In genomic region chr2:161090401-161090800, GRCh38 we compare ENCODE assay signal across 8 cellular contexts.
A peak's percentile ranks its signal among the peaks of the same experiment; 100 is the strongest.
DNase-seq lines count a peak whose midpoint lies in the region; ATAC-seq and TF ChIP-seq lines count a peak whose summit lies in the region.

No MANE protein-coding gene starts in this region.

- peak overlapping the region; percentile 37 for H3K4me3 Mint-ChIP-seq in activated T-cell treated with anti-CD3 and anti-CD28 coated beads, Interleukin-2, amount 50 U/mL, for 4 hours

- no peaks in the 10 kb centered on the region for H3K36me3 Mint-ChIP-seq in activated T-cell treated with anti-CD3 and anti-CD28 coated beads, Interleukin-2, amount 50 U/mL, for 4 hours (ENCODE audit: insufficient read depth)

- H3K4me1 Mint-ChIP-seq in activated T-cell treated with anti-CD3 and anti-CD28 coated beads, Interleukin-2, amount 50 U/mL, for 4 hours (ENCODE audit: low read depth): peaks cover 33% of the 10 kb centered on the region

- H3K27ac ChIP-seq in WERI-Rb-1: no peak overlapping the region

- no peak for TF ChIP-seq CTCF in WERI-Rb-1 (IDR thresholded peaks at IDR 0.05; ENCODE audit: low read depth, low read length)

- H3K9me3 ChIP-seq in WERI-Rb-1 (ENCODE audit: severe bottlenecking): no peaks in the 10 kb centered on the region

- no peaks in the 10 kb centered on the region for H3K27me3 ChIP-seq in WERI-Rb-1 (ENCODE audit: insufficient read depth, low read depth, severe bottlenecking)

- H3K9me3 Mint-ChIP-seq in activated T-cell treated with anti-CD3 and anti-CD28 coated beads, Interleukin-2, amount 50 U/mL, for 4 hours: no peaks in the 10 kb centered on the region

- ATAC-seq in GM19324 (IDR thresholded peaks at IDR 0.05; ENCODE audit: low FRiP score, unreplicated experiment): peak; percentile 69
- peak; percentile 62 for ATAC-seq in HG03159 (IDR thresholded peaks at IDR 0.05; ENCODE audit: unreplicated experiment)
- ATAC-seq in activated T-cell treated with anti-CD3 and anti-CD28 coated beads, Interleukin-2, amount 50 U/mL, for 4 hours: peak; percentile 60 to 66

- no peak overlapping the region for H3K4me3 ChIP-seq in WERI-Rb-1 (ENCODE audit: low read depth, low read length)

- H3K27me3 Mint-ChIP-seq in activated T-cell treated with anti-CD3 and anti-CD28 coated beads, Interleukin-2, amount 50 U/mL, for 4 hours (ENCODE audit: low read depth): no peaks in the 10 kb centered on the region

- peak; percentile 13 for DNase-seq in activated T-cell treated with anti-CD3 and anti-CD28 coated beads, Interleukin-2, amount 50 U/mL, for 4 hours
- DNase-seq in stimulated activated CD4-positive, alpha-beta T cell treated with anti-CD3 and anti-CD28 coated beads, Interleukin-2, amount 100 ng/mL, for 24 hours: peak; percentile 24 to 27
- no peak for DNase-seq in dedifferentiated amniotic fluid mesenchymal stem cell (ENCODE audit: extremely low spot score)
- DNase-seq in NOMO-1 treated with dmso at 0.1 percent for 144 hours (lab: John Stamatoyannopoulos, UW; ENCODE audit: unreplicated experiment): no peak
- no peak for DNase-seq in WERI-Rb-1
- no peak for DNase-seq in AML-193 (lab: John Stamatoyannopoulos, UW)

- H3K36me3 ChIP-seq in WERI-Rb-1: no peaks in the 10 kb centered on the region

Comparison
In these comparisons a context has a peak if more than half of its experiments do, and no peak if none do; other contexts are left out.
1. DNase-seq: peak in activated T-cell treated with anti-CD3 and anti-CD28 coated beads, Interleukin-2, amount 50 U/mL, for 4 hours (single experiment) and stimulated activated CD4-positive, alpha-beta T cell treated with anti-CD3 and anti-CD28 coated beads, Interleukin-2, amount 100 ng/mL, for 24 hours (2 of 2); none in dedifferentiated amniotic fluid mesenchymal stem cell (single experiment), NOMO-1 treated with dmso at 0.1 percent for 144 hours (single experiment), WERI-Rb-1 (single experiment) and AML-193 (0 of 2).
2. Peak in every context shown above with its lines, with median percentiles within 50 percentile points of each other: ATAC-seq.